22 cellular contexts compared by ENCODE assay signal in genomic region chr7:256461-256940, GRCh38. TPM values are rescaled to one million over a fixed set of nuclear protein-coding genes. Genes with fewer than 3 reads are reported as not detected.
DNase-seq lines count a peak whose midpoint lies in the region; ATAC-seq and TF ChIP-seq lines count a peak whose summit lies in the region.
"Had no signal": no experiment of that assay in that cellular context is flagged by ENCODE, and none has a peak within 500 bp of the region (broad histone marks: within the 10 kb centered on the region; RNA-seq: fewer than 3 reads in every experiment).

No MANE protein-coding gene starts in this region.

- peaks cover 39% of the 10 kb centered on the region for H3K36me3 Mint-ChIP-seq in glutamatergic neuron (ENCODE audit: unreplicated experiment)
- H3K36me3 Mint-ChIP-seq in endodermal cell (ENCODE audit: low read depth) = peaks cover 76% of the 10 kb centered on the region
- H3K36me3 Mint-ChIP-seq: CD8-positive, alpha-beta T cell had no signal

- H3K4me1 Mint-ChIP-seq in glutamatergic neuron (ENCODE audit: low read depth, unreplicated experiment) (peaks cover 2% of the 10 kb centered on the region), endodermal cell (no peaks in the 10 kb centered on the region)

- WGBS in right lobe of liver (ENCODE audit: insufficient coverage, low coverage, low lambda C conversion rate, missing lambda C conversion rate) = 89% methylated on average over 9 of the region's 38 CpGs
- WGBS in psoas muscle, 3 donors = 95 to 96% (median 96%) methylated on average over 36 to 38 of the region's 38 CpGs
- WGBS in endodermal cell (ENCODE audit: insufficient coverage in 1 of 2, insufficient read length in 1 of 2), 2 experiments = 95 to 96% methylated on average over 33 to 38 of the region's 38 CpGs
- 94% methylated on average over 26 of the region's 38 CpGs; no CpG with 5 or more reads in 1 of the 2 donors for WGBS in transverse colon (ENCODE audit: low coverage in 1 of 2), 2 donors

- H3K9me3 ChIP-seq in RWPE2 (ENCODE audit: severe bottlenecking) = peaks cover 3% of the 10 kb centered on the region
- H3K9me3 ChIP-seq in right lobe of liver = no peaks in the 10 kb centered on the region
- H3K9me3 ChIP-seq in psoas muscle = no peaks in the 10 kb centered on the region
- H3K9me3 ChIP-seq in endodermal cell (ENCODE audit: control insufficient read depth, low read length) = no peaks in the 10 kb centered on the region
- H3K9me3 ChIP-seq in transverse colon = no peaks in the 10 kb centered on the region

- H3K4me1 ChIP-seq in RWPE2 (ENCODE audit: insufficient read depth, poor library complexity, severe bottlenecking) (no peaks in the 10 kb centered on the region), right lobe of liver (no peaks in the 10 kb centered on the region), psoas muscle (peaks cover 7% of the 10 kb centered on the region), endodermal cell (ENCODE audit: control insufficient read depth, insufficient read depth, low read length) (no peaks in the 10 kb centered on the region), transverse colon (peaks cover 4 to 15% (median 8%) of the 10 kb centered on the region in 4 donors)
- H3K4me1 ChIP-seq: BLaER1 treated with 17β-estradiol and CSF1 and Interleukin-3, amounts not matched to agents 10 nM and 100 nM had no signal

- H3K9me3 Mint-ChIP-seq in glutamatergic neuron (ENCODE audit: unreplicated experiment) (peaks cover 42% of the 10 kb centered on the region), endodermal cell (peaks cover 54% of the 10 kb centered on the region)
- H3K9me3 Mint-ChIP-seq: CD8-positive, alpha-beta T cell had no signal

- no peak for TF ChIP-seq EP300 in transverse colon (IDR thresholded peaks at IDR 0.05; ENCODE audit: low read depth)

- no peak for ATAC-seq in RWPE2 (ENCODE audit: low read depth)
- ATAC-seq in right lobe of liver = no peak
- no peak for ATAC-seq in psoas muscle
- no peak for ATAC-seq in HG02759 (IDR thresholded peaks at IDR 0.05; ENCODE audit: unreplicated experiment)
- ATAC-seq: CD8-positive, alpha-beta T cell; GM12878 had no signal

- in situ Hi-C loops in transverse colon (cut with MboI; ENCODE audit: low pct_ligation_motif_present in 1 of 4, low pct_unique_long_range_greater_than_20kb in 1 of 4, low sequenced_read_pairs in 3 of 4) = no loop called here

- TF ChIP-seq POLR2A in right lobe of liver (IDR thresholded peaks at IDR 0.05) (no peak), transverse colon (IDR thresholded peaks at IDR 0.05) (no peak)

- DNase-seq in RWPE2 (ENCODE audit: low spot score) (peak; percentile 63), glutamatergic neuron (peak; percentile 2), right lobe of liver (peak in 2 of 3 donors; percentile 16 to 53), psoas muscle (peak; percentile 14 to 38), endodermal cell (no peak), transverse colon (no peak)
- DNase-seq: CD8-positive, alpha-beta T cell; DMS53; EL; GOT3; IMR-90; NCI-H1417; NCI-H187; NCI-H2227 treated with DMSO at 0.1 percent for 48 hours; NCI-H510A treated with DMSO at 0.1 percent for 48 hours; NCI-H774 had no signal

- no peak overlapping the region for H3K9ac ChIP-seq in endodermal cell (ENCODE audit: extremely low read depth, low read length, poor library complexity, severe bottlenecking)
- H3K9ac ChIP-seq: BLaER1 treated with 17β-estradiol and CSF1 and Interleukin-3, amounts not matched to agents 10 nM and 100 nM had no signal

- H3K27ac ChIP-seq in RWPE2 (ENCODE audit: poor library complexity, severe bottlenecking) (no peak overlapping the region), right lobe of liver (no peak overlapping the region), psoas muscle (no peak overlapping the region), endodermal cell (ENCODE audit: low read depth, low read length) (no peak overlapping the region), transverse colon (no peak overlapping the region)
- H3K27ac ChIP-seq: BLaER1 treated with 17β-estradiol and CSF1 and Interleukin-3, amounts not matched to agents 10 nM and 100 nM had no signal

- TF ChIP-seq CTCF in RWPE2 (IDR thresholded peaks at IDR 0.05; ENCODE audit: poor library complexity, severe bottlenecking) (no peak), glutamatergic neuron (IDR thresholded peaks at IDR 0.05; ENCODE audit: partially characterized antibody, unreplicated experiment) (no peak), right lobe of liver (IDR thresholded peaks at IDR 0.05) (no peak), psoas muscle (IDR thresholded peaks at IDR 0.05) (no peak), endodermal cell (conservative IDR thresholded peaks at IDR 0.05) (no peak), transverse colon (IDR thresholded peaks at IDR 0.05) (no peak)

- H3K4me3 ChIP-seq in RWPE2 (ENCODE audit: severe bottlenecking) (no peak overlapping the region), right lobe of liver (no peak overlapping the region), psoas muscle (no peak overlapping the region), endodermal cell (ENCODE audit: low read length) (no peak overlapping the region), transverse colon (no peak overlapping the region)
- H3K4me3 ChIP-seq: GM12878 had no signal

- H3K27me3 ChIP-seq in RWPE2 (ENCODE audit: insufficient read depth, poor library complexity, severe bottlenecking) (no peaks in the 10 kb centered on the region), right lobe of liver (no peaks in the 10 kb centered on the region), psoas muscle (ENCODE audit: insufficient read depth in 3 of 3, low read length in 2 of 3) (no peaks in the 10 kb centered on the region), endodermal cell (ENCODE audit: control insufficient read depth, insufficient read depth, low read length, poor library complexity, severe bottlenecking) (no peaks in the 10 kb centered on the region), transverse colon (no peaks in the 10 kb centered on the region)
- H3K27me3 ChIP-seq: BLaER1 treated with 17β-estradiol and CSF1 and Interleukin-3, amounts not matched to agents 10 nM and 100 nM had no signal

- intact Hi-C loops in right lobe of liver (cut with DNase I) = no loop called here
- intact Hi-C loops in psoas muscle (cut with DNase I) = no loop called here
- intact Hi-C loops in transverse colon (cut with DNase I; ENCODE audit: low total_unique reads) = no loop called here

- H3K27me3 Mint-ChIP-seq in glutamatergic neuron (ENCODE audit: unreplicated experiment) (peaks cover 21% of the 10 kb centered on the region), endodermal cell (ENCODE audit: insufficient read depth) (no peaks in the 10 kb centered on the region)

- H3K36me3 ChIP-seq in RWPE2 (ENCODE audit: low read depth) (peaks cover 25% of the 10 kb centered on the region), right lobe of liver (peaks cover 0 to 77% (median 38%) of the 10 kb centered on the region in 4 donors), psoas muscle (ENCODE audit: insufficient read depth in 1 of 2, low read depth in 1 of 2) (peaks cover 2 to 78% of the 10 kb centered on the region in 2 donors), endodermal cell (ENCODE audit: control insufficient read depth, insufficient read depth, low read length) (peaks cover 6% of the 10 kb centered on the region), transverse colon (peaks cover 0 to 11% (median 1%) of the 10 kb centered on the region in 4 donors)

- H3K4me3 Mint-ChIP-seq in glutamatergic neuron (ENCODE audit: unreplicated experiment) (no peak overlapping the region), endodermal cell (no peak overlapping the region)
- H3K4me3 Mint-ChIP-seq: CD8-positive, alpha-beta T cell had no signal

- H3K27ac Mint-ChIP-seq in glutamatergic neuron (ENCODE audit: unreplicated experiment) = peak overlapping the region; percentile 33
- no peak overlapping the region for H3K27ac Mint-ChIP-seq in endodermal cell
- H3K27ac Mint-ChIP-seq: CD8-positive, alpha-beta T cell had no signal

RNA-seq across cellular contexts. Expression of gene FOXL3, which starts 33.5 kb away (rescaled TPM):
- total RNA-seq in glutamatergic neuron (ENCODE audit: unreplicated experiment) (not detected), right lobe of liver (not detected), psoas muscle (not detected), endodermal cell (not detected), transverse colon (not detected)
- polyA plus RNA-seq in psoas muscle = not detected
- polyA plus RNA-seq in endodermal cell (2013, experiment 1 of 2) = not detected
- polyA plus RNA-seq in endodermal cell (2013, experiment 2 of 2) = not detected
- total RNA-seq: CD8-positive, alpha-beta T cell; GM12878; HT-29; IMR-90; M059J; OCI-LY7 had no signal
- polyA plus RNA-seq: GM12878, IMR-90 had no signal

Comparison
In these comparisons a context has a peak if more than half of its experiments do, and no peak if none do; other contexts are left out.
1. DNase-seq: peak in RWPE2 (single experiment), glutamatergic neuron (single experiment), right lobe of liver (2 of 3) and psoas muscle (2 of 2); none in endodermal cell (single experiment) and transverse colon (single experiment).